In genomic region chr18:424071-424868, GRCh38 we compare ENCODE assay signal across 22 cellular contexts.
DNase-seq lines count a peak whose midpoint lies in the region; ATAC-seq and TF ChIP-seq lines count a peak whose summit lies in the region.
"Had no signal": no experiment of that assay in that cellular context is flagged by ENCODE, and none has a peak within 500 bp of the region (broad histone marks: within the 10 kb centered on the region; RNA-seq: fewer than 3 reads in every experiment).

No MANE protein-coding gene starts in this region.

- DNase-seq in AG09309 (ENCODE audit: low read depth) (peak; percentile 81), amniotic epithelial cell (ENCODE audit: low read depth) (peak; percentile 35), fibroblast of peridontal ligament (ENCODE audit: extremely low read depth) (peak; percentile 94), skeletal muscle cell (ENCODE audit: low read depth) (peak; percentile 69), breast epithelium (ENCODE audit: low spot score in 2 of 2) (no peak), AML-193 (lab: John Stamatoyannopoulos, UW) (no peak)
- DNase-seq: ACHN; activated B cell treated with CpG ODN at 0.5 μM for 24 hours; activated CD8-positive, alpha-beta memory T cell treated with anti-CD3 and anti-CD28 coated beads for 24 hours; activated T-cell treated with anti-CD3 and anti-CD28 coated beads, Interleukin-2, amount 50 U/mL, for 72 hours; DND-41; dorsolateral prefrontal cortex; KBM-7; NCI-H1930; NCI-H345; spleen; stimulated activated CD4-positive, alpha-beta T cell treated with anti-CD3 and anti-CD28 coated beads, Interleukin-4, amount 100 ng/mL, for 4 hours had no signal

- TF ChIP-seq CTCF in AG09309 (IDR thresholded peaks at IDR 0.05; ENCODE audit: control insufficient read depth, insufficient read depth, low read depth, low read length, missing control alignments) (no peak), breast epithelium (IDR thresholded peaks at IDR 0.05) (no peak)

- TF ChIP-seq POLR2A in breast epithelium (IDR thresholded peaks at IDR 0.05), result no peak

- intact Hi-C loops in breast epithelium (cut with DNase I; ENCODE audit: low total_unique reads), result no loop called here

- no peak for ATAC-seq in GM19467 (IDR thresholded peaks at IDR 0.05; ENCODE audit: unreplicated experiment)
- ATAC-seq in HG02840 (IDR thresholded peaks at IDR 0.05; ENCODE audit: low FRiP score, unreplicated experiment), result no peak
- ATAC-seq: activated naive CD4-positive, alpha-beta T cell treated with anti-CD3 and anti-CD28 coated beads, Interleukin-2, amount 50 U/mL, for 72 hours; activated T-cell treated with anti-CD3 and anti-CD28 coated beads, Interleukin-2, amount 50 U/mL, for 72 hours had no signal

- H3K27ac ChIP-seq in breast epithelium, result peak overlapping the region in 1 of 2 donors; percentile 55
- H3K27ac ChIP-seq: epithelial cell of prostate, spleen had no signal

- H3K9me3 ChIP-seq in breast epithelium, result no peaks in the 10 kb centered on the region
- H3K9me3 ChIP-seq: spleen had no signal

- H3K4me3 ChIP-seq in AG09309 (ENCODE audit: control insufficient read depth, low read depth, low read length), result no peak overlapping the region
- no peak overlapping the region for H3K4me3 ChIP-seq in skeletal muscle cell (ENCODE audit: low read depth, low read length)
- H3K4me3 ChIP-seq in breast epithelium, result no peak overlapping the region
- H3K4me3 ChIP-seq: dorsolateral prefrontal cortex, lung, spleen had no signal

- H3K27me3 ChIP-seq in breast epithelium, result no peaks in the 10 kb centered on the region
- H3K27me3 ChIP-seq: dorsolateral prefrontal cortex, spleen had no signal

- no peaks in the 10 kb centered on the region for H3K36me3 ChIP-seq in breast epithelium
- H3K36me3 ChIP-seq: spleen had no signal

- H3K4me1 ChIP-seq in breast epithelium, result no peaks in the 10 kb centered on the region
- H3K4me1 ChIP-seq: spleen had no signal

Comparison
In these comparisons a context has a peak if more than half of its experiments do, and no peak if none do; other contexts are left out.
1. DNase-seq: peak in AG09309 (single experiment), amniotic epithelial cell (single experiment), fibroblast of peridontal ligament (single experiment) and skeletal muscle cell (single experiment); none in breast epithelium (0 of 2) and AML-193 (0 of 2).